ENCODE assay signal across 8 cellular contexts in genomic region chr18:9135081-9135911, GRCh38. TPM values are rescaled to one million over a fixed set of nuclear protein-coding genes. Genes with fewer than 3 reads are reported as not detected.
A peak's percentile ranks its signal among the peaks of the same experiment; 100 is the strongest.
DNase-seq lines count a peak whose midpoint lies in the region; ATAC-seq, FAIRE-seq and TF ChIP-seq lines count a peak whose summit lies in the region.

No MANE protein-coding gene starts in this region.

- H3K9me3 Mint-ChIP-seq in progenitor cell of endocrine pancreas (ENCODE audit: low read depth), result no peaks in the 10 kb centered on the region

- H3K4me3 ChIP-seq in DND-41 (ENCODE audit: low read depth in 1 of 2, low read length in 2 of 2) (peak overlapping the region; percentile 56 to 62; a peak in 3 of 4 replicates), endothelial cell of umbilical vein (replicated peaks in 1 of 3; ENCODE audit: insufficient read depth in 1 of 3, low read depth in 1 of 3, low read length in 3 of 3) (peak overlapping the region; percentile 50 to 66 (median 61))

- peak; percentile 42 for FAIRE-seq in endothelial cell of umbilical vein (lab: Jason Lieb, UNC)

- peak overlapping the region; percentile 82 for H3K4me2 ChIP-seq in DND-41 (ENCODE audit: insufficient read depth, low read length)
- peak overlapping the region; percentile 75 for H3K4me2 ChIP-seq in endothelial cell of umbilical vein (ENCODE audit: insufficient read depth, low read length)

- peaks cover 8% of the 10 kb centered on the region for H3K36me3 Mint-ChIP-seq in progenitor cell of endocrine pancreas (ENCODE audit: insufficient read depth)

- H3K27ac Mint-ChIP-seq in progenitor cell of endocrine pancreas, result peak overlapping the region; percentile 95

- H3K4me1 Mint-ChIP-seq in progenitor cell of endocrine pancreas (ENCODE audit: low read depth), result peaks cover 31% of the 10 kb centered on the region

- H3K27me3 Mint-ChIP-seq in progenitor cell of endocrine pancreas, result no peaks in the 10 kb centered on the region

- H2AFZ ChIP-seq in DND-41 (ENCODE audit: low read depth, low read length) (peak overlapping the region; percentile 95), endothelial cell of umbilical vein (ENCODE audit: low read depth, low read length) (no peak overlapping the region)

- intact Hi-C loops in endothelial cell of umbilical vein (cut with micrococcal nuclease), result loop anchor here (5.0 to 10.0 kb wide), 2 partner anchors 382 to 430 kb away; partner anchors contain the start of gene MTCL1

- CTCF ChIA-PET in endothelial cell of umbilical vein (lab: Charles Lee), result interaction anchor here (0.6 to 4.8 kb wide), 6 partner anchors 10 to 526 kb away, joined by 3 to 23 read pairs (median 3); partner anchors contain the start of gene RAB12

- H3K27me3 ChIP-seq in DND-41 (ENCODE audit: insufficient read depth, low read length, poor library complexity) (no peaks in the 10 kb centered on the region), endothelial cell of umbilical vein (ENCODE audit: control insufficient read depth in 2 of 2, insufficient read depth in 2 of 2, low read length in 2 of 2) (no peaks in the 10 kb centered on the region)

- H3K36me3 ChIP-seq in DND-41 (ENCODE audit: insufficient read depth, low read length) (peaks cover 38% of the 10 kb centered on the region), endothelial cell of umbilical vein (ENCODE audit: control insufficient read depth in 2 of 2, extremely low read depth in 1 of 2, insufficient read depth in 2 of 2, low read length in 2 of 2) (peaks cover 0 to 10% of the 10 kb centered on the region in 2 experiments)

- dilution Hi-C loops in endothelial cell of umbilical vein (cut with MboI; ENCODE audit: extremely low pct_ligation_motif_present, low sequenced_read_pairs), result no loop called here

- no peak for TF ChIP-seq POLR2A in endothelial cell of umbilical vein (IDR thresholded peaks at IDR 0.05; ENCODE audit: low read depth, low read length)

- POLR2A ChIA-PET in endothelial cell of umbilical vein (lab: Charles Lee), result interaction anchor here (0.7 to 1.0 kb wide), 2 partner anchors 17 to 345 kb away, joined by 3 to 6 read pairs; no protein-coding TSS in a partner anchor

- peak overlapping the region; percentile 80 for H3K9ac ChIP-seq in DND-41 (ENCODE audit: low read depth, low read length)
- H3K9ac ChIP-seq in endothelial cell of umbilical vein (replicated peaks; ENCODE audit: extremely low read depth, insufficient read depth, low read length), result peak overlapping the region; percentile 77

- BruUV-seq in endothelial cell of umbilical vein (replicated peaks; lab: Mats Ljungman, UMichigan), result no TSS peak

- DNase-seq in DND-41 (no peak), NCI-H82 treated with DMSO at 0.1 percent for 48 hours (lab: John Stamatoyannopoulos, UW; ENCODE audit: unreplicated experiment) (peak; percentile 25), endothelial cell of umbilical vein (ENCODE audit: low read depth, low spot score) (peak; percentile 19), progenitor cell of endocrine pancreas (ENCODE audit: low spot score, unreplicated experiment) (no peak)

- no peaks in the 10 kb centered on the region for H3K9me1 ChIP-seq in endothelial cell of umbilical vein (replicated peaks; ENCODE audit: control insufficient read depth, extremely low read depth, insufficient read depth, low read length)

- H3K9me3 ChIP-seq in DND-41 (ENCODE audit: insufficient read depth, low read length, severe bottlenecking) (no peaks in the 10 kb centered on the region), endothelial cell of umbilical vein (replicated peaks; ENCODE audit: control insufficient read depth, insufficient read depth, low read length) (no peaks in the 10 kb centered on the region)

- H3K79me2 ChIP-seq in DND-41 (ENCODE audit: insufficient read depth, low read length) (peaks cover 47% of the 10 kb centered on the region), endothelial cell of umbilical vein (ENCODE audit: control insufficient read depth, insufficient read depth, low read length) (peaks cover 32% of the 10 kb centered on the region)

- H4K20me1 ChIP-seq in DND-41 (ENCODE audit: insufficient read depth, low read length) (peaks cover 10% of the 10 kb centered on the region; the same call in 1 of the 2 replicates), endothelial cell of umbilical vein (replicated peaks; ENCODE audit: control insufficient read depth, extremely low read depth, insufficient read depth, low read length) (no peaks in the 10 kb centered on the region)

- TF ChIP-seq CTCF in DND-41 (IDR thresholded peaks at IDR 0.05; ENCODE audit: borderline replicate concordance, extremely low read depth, low read length, poor library complexity, severe bottlenecking), result no peak
- no peak for TF ChIP-seq CTCF in endothelial cell of umbilical vein (IDR thresholded peaks at IDR 0.05; ENCODE audit: extremely low read depth in 1 of 2, insufficient read depth in 1 of 2, low read depth in 1 of 2, low read length in 2 of 2)
- no peak for TF ChIP-seq CTCF in progenitor cell of endocrine pancreas (IDR thresholded peaks at IDR 0.05; ENCODE audit: unreplicated experiment)

- peaks cover 43% of the 10 kb centered on the region for H3K4me1 ChIP-seq in DND-41 (ENCODE audit: insufficient read depth, low read length)
- peaks cover 29% of the 10 kb centered on the region for H3K4me1 ChIP-seq in endothelial cell of umbilical vein (ENCODE audit: control insufficient read depth, extremely low read depth, insufficient read depth, low read length)

- no peak for ATAC-seq in DND-41 (ENCODE audit: insufficient read depth, low read depth)
- ATAC-seq in GM19397 (IDR thresholded peaks at IDR 0.05; ENCODE audit: unreplicated experiment), result no peak
- ATAC-seq in HG02885 (IDR thresholded peaks at IDR 0.05; ENCODE audit: poor library complexity, unreplicated experiment), result no peak
- ATAC-seq in HG03354 (IDR thresholded peaks at IDR 0.05; ENCODE audit: poor library complexity, severe bottlenecking, unreplicated experiment), result no peak
- ATAC-seq in HG02759 (IDR thresholded peaks at IDR 0.05; ENCODE audit: unreplicated experiment), result no peak

- peak overlapping the region; percentile 97 for H3K4me3 Mint-ChIP-seq in progenitor cell of endocrine pancreas (ENCODE audit: low read depth)

- H3K27ac ChIP-seq in DND-41 (ENCODE audit: low read length) (peak overlapping the region; percentile 94), endothelial cell of umbilical vein (ENCODE audit: insufficient read depth, low read depth, low read length) (peak overlapping the region; percentile 53)

TF ChIP-seq in endothelial cell of umbilical vein, 7 proteins besides CTCF, POLR2A, EP300 and RAD21:
- TF ChIP-seq JUN (IDR thresholded peaks at IDR 0.05; ENCODE audit: borderline replicate concordance, insufficient read depth, insufficient read length, low read depth) (no peak), FOS (IDR thresholded peaks at IDR 0.05; ENCODE audit: borderline replicate concordance, insufficient read depth, low read length) (no peak), EZH2 (IDR thresholded peaks at IDR 0.05; ENCODE audit: borderline replicate concordance, low read depth, low read length, severe bottlenecking) (no peak), GATA2 (IDR thresholded peaks at IDR 0.05; ENCODE audit: insufficient read depth, insufficient read length, low read depth, low read length) (no peak), POLR2AphosphoS5 (IDR thresholded peaks at IDR 0.05; ENCODE audit: insufficient read depth, low read depth, low read length) (no peak), MAX (IDR thresholded peaks at IDR 0.05; ENCODE audit: insufficient read depth, insufficient read length) (no peak), MYC (IDR thresholded peaks at IDR 0.05; ENCODE audit: low read depth, low read length) (no peak)

RNA-seq across cellular contexts. Expression of gene ANKRD12, which starts 1.3 kb away (rescaled TPM):
- total RNA-seq in endothelial cell of umbilical vein (25.1 and 25.4 TPM in 2 replicates), progenitor cell of endocrine pancreas (45.7 and 53.3 TPM in 2 replicates)
- 1.5 and 1.7 TPM in 2 replicates for polyA plus RNA-seq in endothelial cell of umbilical vein
- polyA plus RNA-seq in endothelial cell of umbilical vein (2011; cell fraction: cytosol; rRNA removed), result 1.7 and 2.5 TPM in 2 replicates
- polyA plus RNA-seq in endothelial cell of umbilical vein (2011; cell fraction: nucleus; rRNA removed), result 12.5 and 12.9 TPM in 2 replicates
- polyA plus RNA-seq in endothelial cell of umbilical vein (2012), result 12.9 and 13.2 TPM in 2 replicates
- 20.8 and 33.1 TPM in 2 replicates for polyA minus RNA-seq in endothelial cell of umbilical vein
- polyA minus RNA-seq in endothelial cell of umbilical vein (2011; cell fraction: cytosol; rRNA and poly(A)+ RNA removed), result 31.9 TPM
- 33.0 and 37.7 TPM in 2 replicates for polyA minus RNA-seq in endothelial cell of umbilical vein (2011; cell fraction: nucleus; rRNA and poly(A)+ RNA removed)

RNA-seq across cellular contexts. Expression of gene NDUFV2, which starts 32.8 kb away (rescaled TPM):
- total RNA-seq in endothelial cell of umbilical vein, result 147 and 152 TPM in 2 replicates
- polyA plus RNA-seq in endothelial cell of umbilical vein, result 49.9 and 65.7 TPM in 2 replicates
- polyA plus RNA-seq in endothelial cell of umbilical vein (2011; cell fraction: cytosol; rRNA removed), result 113 and 124 TPM in 2 replicates
- polyA plus RNA-seq in endothelial cell of umbilical vein (2011; cell fraction: nucleus; rRNA removed), result 62.7 and 69.5 TPM in 2 replicates
- polyA plus RNA-seq in endothelial cell of umbilical vein (2012), result 131 and 161 TPM in 2 replicates
- 34.1 and 35.6 TPM in 2 replicates for polyA minus RNA-seq in endothelial cell of umbilical vein
- polyA minus RNA-seq in endothelial cell of umbilical vein (2011; cell fraction: cytosol; rRNA and poly(A)+ RNA removed), result 33.0 TPM
- 70.7 and 82.1 TPM in 2 replicates for polyA minus RNA-seq in endothelial cell of umbilical vein (2011; cell fraction: nucleus; rRNA and poly(A)+ RNA removed)
- 119 and 124 TPM in 2 replicates for total RNA-seq in progenitor cell of endocrine pancreas

Comparison
In these comparisons a context has a peak if more than half of its experiments do, and no peak if none do; other contexts are left out.
1. DNase-seq: peak in NCI-H82 treated with DMSO at 0.1 percent for 48 hours (single experiment) and endothelial cell of umbilical vein (single experiment); none in DND-41 (single experiment) and progenitor cell of endocrine pancreas (single experiment).